Comparison of ENCODE assay signal across 17 cellular contexts in genomic region chr7:78437118-78437517, GRCh38.
DNase-seq lines count a peak whose midpoint lies in the region; ATAC-seq and TF ChIP-seq lines count a peak whose summit lies in the region.
"Had no signal": no experiment of that assay in that cellular context is flagged by ENCODE, and none has a peak within 500 bp of the region (broad histone marks: within the 10 kb centered on the region; RNA-seq: fewer than 3 reads in every experiment).

No MANE protein-coding gene starts in this region.

- no peak for TF ChIP-seq CTCF in AG09309 (IDR thresholded peaks at IDR 0.05; ENCODE audit: control insufficient read depth, insufficient read depth, low read depth, low read length, missing control alignments)
- no peak for TF ChIP-seq CTCF in CD4-positive, alpha-beta T cell (IDR thresholded peaks at IDR 0.05)

- H3K27ac ChIP-seq in CD4-positive, alpha-beta T cell (ENCODE audit: low read depth, low read length), result no peak overlapping the region
- H3K27ac ChIP-seq: BLaER1 treated with 17β-estradiol and CSF1 and Interleukin-3, amounts not matched to agents 10 nM and 100 nM had no signal

- DNase-seq in AG09309 (ENCODE audit: low read depth) (peak; percentile 44), M059J (ENCODE audit: low read depth) (peak; percentile 74), dedifferentiated amniotic fluid mesenchymal stem cell (ENCODE audit: extremely low spot score) (peak; percentile 47), myocyte (ENCODE audit: low read depth) (peak; percentile 41), NCI-H446 treated with DMSO at 0.1 percent for 48 hours (lab: John Stamatoyannopoulos, UW) (no peak)
- no peak for DNase-seq in CD4-positive, alpha-beta T cell
- DNase-seq: activated CD8-positive, alpha-beta memory T cell treated with anti-CD3 and anti-CD28 coated beads for 24 hours; activated naive CD4-positive, alpha-beta T cell; cerebellar nuclear complex; erythroblast; NCI-H2081; occipital lobe; SHP77 treated with DMSO at 0.1 percent for 48 hours had no signal

- CTCF ChIA-PET in CD4-positive, alpha-beta T cell (lab: Charles Lee), result interaction anchor here (0.6 kb wide), 1 partner anchor 10 kb away, joined by 3 read pairs; no protein-coding TSS in a partner anchor

- H3K27ac Mint-ChIP-seq in CD4-positive, alpha-beta T cell, result no peak overlapping the region
- H3K27ac Mint-ChIP-seq: mesothelial cell of epicardium had no signal

- intact Hi-C loops in CD4-positive, alpha-beta T cell (cut with DNase I, micrococcal nuclease), result no loop called here

- no peaks in the 10 kb centered on the region for H3K27me3 ChIP-seq in CD4-positive, alpha-beta T cell (ENCODE audit: control insufficient read depth, insufficient read depth, low read length)
- H3K27me3 ChIP-seq: BLaER1 treated with 17β-estradiol and CSF1 and Interleukin-3, amounts not matched to agents 10 nM and 100 nM had no signal

- H3K27me3 Mint-ChIP-seq in CD4-positive, alpha-beta T cell, result peaks cover 5% of the 10 kb centered on the region

- ATAC-seq in HG02885 (IDR thresholded peaks at IDR 0.05; ENCODE audit: poor library complexity, unreplicated experiment), result no peak
- ATAC-seq in CD4-positive, alpha-beta T cell (ENCODE audit: poor library complexity), result no peak
- no peak for ATAC-seq in GM21360 (IDR thresholded peaks at IDR 0.05; ENCODE audit: unreplicated experiment)

- H3K36me3 Mint-ChIP-seq in CD4-positive, alpha-beta T cell (ENCODE audit: low read depth), result no peaks in the 10 kb centered on the region
- H3K36me3 Mint-ChIP-seq: mesothelial cell of epicardium had no signal

- POLR2A ChIA-PET in CD4-positive, alpha-beta T cell (lab: Charles Lee), result no interaction called here

- no peaks in the 10 kb centered on the region for H3K9me3 ChIP-seq in CD4-positive, alpha-beta T cell (ENCODE audit: control insufficient read depth, low read length)
- H3K9me3 ChIP-seq: BLaER1 treated with 17β-estradiol and CSF1 and Interleukin-3, amounts not matched to agents 10 nM and 100 nM had no signal

- no peaks in the 10 kb centered on the region for H3K4me1 Mint-ChIP-seq in CD4-positive, alpha-beta T cell (ENCODE audit: low read depth)

- H3K4me3 ChIP-seq in AG09309 (ENCODE audit: control insufficient read depth, low read depth, low read length), result no peak overlapping the region
- H3K4me3 ChIP-seq: BLaER1 treated with 17β-estradiol and CSF1 and Interleukin-3, amounts not matched to agents 10 nM and 100 nM had no signal

- H3K4me3 Mint-ChIP-seq in CD4-positive, alpha-beta T cell, result no peak overlapping the region
- H3K4me3 Mint-ChIP-seq: mesothelial cell of epicardium had no signal

- H3K9me3 Mint-ChIP-seq in CD4-positive, alpha-beta T cell, result no peaks in the 10 kb centered on the region

Comparison
In these comparisons a context has a peak if more than half of its experiments do, and no peak if none do; other contexts are left out.
1. DNase-seq: peak in AG09309 (single experiment), M059J (single experiment), dedifferentiated amniotic fluid mesenchymal stem cell (single experiment) and myocyte (single experiment); none in NCI-H446 treated with DMSO at 0.1 percent for 48 hours (single experiment) and CD4-positive, alpha-beta T cell (0 of 10).